8 cellular contexts compared by ENCODE assay signal in the genomic region with DNA sequence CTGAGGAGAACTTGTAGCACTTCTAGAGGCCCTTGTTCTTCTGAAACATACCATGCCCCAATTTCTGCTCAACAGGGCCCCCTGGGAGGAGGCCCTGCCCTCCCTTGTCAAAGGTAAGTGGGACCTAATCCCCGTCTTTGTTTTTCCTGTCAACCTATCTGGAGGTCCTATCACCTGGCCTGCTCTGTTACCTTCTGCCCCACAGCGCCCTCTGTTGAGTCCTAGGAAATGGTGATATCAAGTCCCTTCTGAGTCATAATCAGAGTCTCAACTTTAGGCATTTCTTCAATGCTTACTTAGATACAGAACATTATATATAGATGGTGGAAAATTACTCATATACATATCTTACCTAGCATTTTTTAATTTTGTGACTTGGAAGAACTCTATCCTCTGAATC. TPM values are rescaled to one million over a fixed set of nuclear protein-coding genes. Genes with fewer than 3 reads are reported as not detected.
A peak's percentile ranks its signal among the peaks of the same experiment; 100 is the strongest.
DNase-seq lines count a peak whose midpoint lies in the region; ATAC-seq and TF ChIP-seq lines count a peak whose summit lies in the region.

No MANE protein-coding gene starts in this region.

- H3K9me3 ChIP-seq in mucosa of descending colon: no peaks in the 10 kb centered on the region

- TF ChIP-seq CTCF in mucosa of descending colon (IDR thresholded peaks at IDR 0.05): no peak

- no peaks in the 10 kb centered on the region for H3K36me3 ChIP-seq in mucosa of descending colon (ENCODE audit: low read depth)

- intact Hi-C loops in mucosa of descending colon (cut with DNase I, micrococcal nuclease): no loop called here

- DNase-seq in NOMO-1 (lab: John Stamatoyannopoulos, UW; ENCODE audit: unreplicated experiment in 2 of 2) (peak; percentile 33 to 40), NOMO-1 treated with dmso at 0.1 percent for 144 hours (lab: John Stamatoyannopoulos, UW; ENCODE audit: unreplicated experiment) (no peak), OCI-M1 (lab: John Stamatoyannopoulos, UW) (peak; percentile 41), mucosa of descending colon (peak in 2 of 3 donors; percentile 23 to 66), G401 (ENCODE audit: low spot score) (no peak), DMS 273 treated with DMSO at 0.1 percent for 48 hours (lab: John Stamatoyannopoulos, UW) (no peak), kidney glomerular epithelial cell (lab: John Stamatoyannopoulos, UW) (no peak)

- no peaks in the 10 kb centered on the region for H3K4me1 ChIP-seq in mucosa of descending colon (ENCODE audit: low read depth)

- ATAC-seq in GM21529 (IDR thresholded peaks at IDR 0.05; ENCODE audit: unreplicated experiment) (peak; percentile 68), mucosa of descending colon (peak; percentile 61)

- in situ Hi-C loops in G401 (cut with HindIII; ENCODE audit: low sequenced_read_pairs): no loop called here

- no peak overlapping the region for H3K4me3 ChIP-seq in mucosa of descending colon

RNA-seq across cellular contexts. Expression of gene FCRL4, which starts 28.2 kb away (rescaled TPM):
- under 1 TPM in 2 of 3 donors, not detected in 1; 0.09 to 0.12 TPM for total RNA-seq in mucosa of descending colon
- not detected in 2 replicates for total RNA-seq in G401 (2014; rRNA removed; shearing (Covaris generic))

Comparison
In these comparisons a context has a peak if more than half of its experiments do, and no peak if none do; other contexts are left out.
1. DNase-seq: peak in NOMO-1 (2 of 2), OCI-M1 (single experiment) and mucosa of descending colon (2 of 3); none in NOMO-1 treated with dmso at 0.1 percent for 144 hours (single experiment), G401 (single experiment), DMS 273 treated with DMSO at 0.1 percent for 48 hours (single experiment) and kidney glomerular epithelial cell (single experiment).